In the genomic region with DNA sequence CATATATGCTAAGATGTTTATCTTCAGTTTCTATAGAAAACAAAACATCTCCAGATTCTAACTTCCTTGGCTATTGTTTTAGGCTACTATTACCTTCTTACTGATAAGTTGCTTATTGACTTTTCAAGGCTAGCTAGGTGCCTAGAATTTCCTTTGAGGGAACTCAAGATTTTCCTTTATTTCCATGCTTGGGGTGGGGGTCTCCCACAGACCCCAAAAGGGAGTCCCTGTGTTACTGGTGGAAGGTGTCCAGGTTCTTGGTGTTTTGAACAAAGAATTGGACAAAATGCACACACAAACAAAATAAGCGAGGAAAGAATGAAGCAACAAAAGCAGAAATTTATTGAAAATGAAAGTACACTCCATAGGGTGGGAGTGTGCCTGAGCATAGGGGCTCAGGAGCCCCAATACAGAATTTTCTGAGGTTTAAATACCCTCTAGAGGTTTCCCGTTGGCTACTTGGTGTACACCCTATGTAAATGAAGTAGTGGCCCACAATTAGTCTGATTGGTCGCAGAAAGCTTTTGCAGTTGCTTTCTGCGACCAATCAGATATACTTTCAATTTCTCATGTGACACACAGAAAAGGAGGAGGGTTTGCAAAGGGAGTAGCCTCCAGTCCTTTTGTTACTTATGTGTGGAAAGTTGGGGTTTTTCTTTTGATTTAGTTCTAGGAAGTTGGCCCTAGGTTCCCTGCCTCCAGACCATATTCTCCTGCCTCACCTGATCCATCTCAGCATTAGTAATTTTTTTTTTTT, we compare ENCODE assay signal across 1 cellular context.
TF ChIP-seq lines count a peak whose summit lies in the region.

No MANE protein-coding gene starts in this region.

TF ChIP-seq in K562, 482 proteins besides CTCF, POLR2A, EP300 and RAD21 (continued from another document and continues in another):
- TF ChIP-seq CHD7 (IDR thresholded peaks at IDR 0.05; ENCODE audit: low read depth, low read length) (no peak), SAP30 (IDR thresholded peaks at IDR 0.05; ENCODE audit: borderline replicate concordance, insufficient read depth, low read depth, low read length, poor library complexity, severe bottlenecking) (no peak), PTTG1 (tag; IDR thresholded peaks at IDR 0.05; ENCODE audit: low read depth) (no peak), DPF2 (IDR thresholded peaks at IDR 0.05) (no peak), ZFP30 (CRISPR knock-in tag; IDR thresholded peaks at IDR 0.05; ENCODE audit: borderline replicate concordance) (no peak), ZFX (CRISPR knock-in tag; IDR thresholded peaks at IDR 0.05) (no peak), ZNF436 (CRISPR knock-in tag; IDR thresholded peaks at IDR 0.05) (no peak), RBFOX2 (IDR thresholded peaks at IDR 0.05; ENCODE audit: low read depth, low read length) (peak; percentile 34), TOE1 (IDR thresholded peaks at IDR 0.05; ENCODE audit: borderline replicate concordance) (0 out of 2 replicates have a peak, but pooled peaks have one; percentile 41), TOE1 (CRISPR knock-in tag; IDR thresholded peaks at IDR 0.05; ENCODE audit: borderline replicate concordance, low read depth) (no peak), SIN3A (IDR thresholded peaks at IDR 0.05; ENCODE audit: borderline replicate concordance in 2 of 2, control insufficient read depth in 1 of 2, low read depth in 2 of 2, low read length in 2 of 2) (0 out of 4 replicates have a peak, but pooled peaks of 1 of the 2 experiments have one; percentile 18), SNIP1 (IDR thresholded peaks at IDR 0.05; ENCODE audit: low read depth) (no peak), HNRNPUL1 (IDR thresholded peaks at IDR 0.05; ENCODE audit: low read length) (no peak), FOXK1 (CRISPR knock-in tag; IDR thresholded peaks at IDR 0.05; ENCODE audit: borderline replicate concordance) (no peak), CAMTA2 (CRISPR knock-in tag; conservative IDR thresholded peaks at IDR 0.05) (no peak), ADNP (tag; IDR thresholded peaks at IDR 0.05) (no peak), NFATC3 (IDR thresholded peaks at IDR 0.05) (no peak), ZNF324 (CRISPR knock-in tag; IDR thresholded peaks at IDR 0.05) (no peak), TEAD1 (CRISPR knock-in tag; IDR thresholded peaks at IDR 0.05) (no peak), HOXB6 (CRISPR knock-in tag; IDR thresholded peaks at IDR 0.05; ENCODE audit: borderline replicate concordance) (no peak), SMAD4 (CRISPR knock-in tag; conservative IDR thresholded peaks at IDR 0.05) (0 out of 2 replicates have a peak, but pooled peaks have one; percentile 29), ARID2 (IDR thresholded peaks at IDR 0.05) (no peak)
- TF ChIP-seq, protein P1, sequence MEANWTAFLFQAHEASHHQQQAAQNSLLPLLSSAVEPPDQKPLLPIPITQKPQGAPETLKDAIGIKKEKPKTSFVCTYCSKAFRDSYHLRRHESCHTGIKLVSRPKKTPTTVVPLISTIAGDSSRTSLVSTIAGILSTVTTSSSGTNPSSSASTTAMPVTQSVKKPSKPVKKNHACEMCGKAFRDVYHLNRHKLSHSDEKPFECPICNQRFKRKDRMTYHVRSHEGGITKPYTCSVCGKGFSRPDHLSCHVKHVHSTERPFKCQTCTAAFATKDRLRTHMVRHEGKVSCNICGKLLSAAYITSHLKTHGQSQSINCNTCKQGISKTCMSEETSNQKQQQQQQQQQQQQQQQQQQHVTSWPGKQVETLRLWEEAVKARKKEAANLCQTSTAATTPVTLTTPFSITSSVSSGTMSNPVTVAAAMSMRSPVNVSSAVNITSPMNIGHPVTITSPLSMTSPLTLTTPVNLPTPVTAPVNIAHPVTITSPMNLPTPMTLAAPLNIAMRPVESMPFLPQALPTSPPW (CRISPR knock-in tag; IDR thresholded peaks at IDR 0.05): peak; percentile 54; the same call in 1 of the 2 replicates
- TF ChIP-seq, protein P2, sequence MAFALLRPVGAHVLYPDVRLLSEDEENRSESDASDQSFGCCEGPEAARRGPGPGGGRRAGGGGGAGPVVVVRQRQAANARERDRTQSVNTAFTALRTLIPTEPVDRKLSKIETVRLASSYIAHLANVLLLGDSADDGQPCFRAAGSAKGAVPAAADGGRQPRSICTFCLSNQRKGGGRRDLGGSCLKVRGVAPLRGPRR (CRISPR knock-in tag; IDR thresholded peaks at IDR 0.05): no peak
- TF ChIP-seq, protein P3, sequence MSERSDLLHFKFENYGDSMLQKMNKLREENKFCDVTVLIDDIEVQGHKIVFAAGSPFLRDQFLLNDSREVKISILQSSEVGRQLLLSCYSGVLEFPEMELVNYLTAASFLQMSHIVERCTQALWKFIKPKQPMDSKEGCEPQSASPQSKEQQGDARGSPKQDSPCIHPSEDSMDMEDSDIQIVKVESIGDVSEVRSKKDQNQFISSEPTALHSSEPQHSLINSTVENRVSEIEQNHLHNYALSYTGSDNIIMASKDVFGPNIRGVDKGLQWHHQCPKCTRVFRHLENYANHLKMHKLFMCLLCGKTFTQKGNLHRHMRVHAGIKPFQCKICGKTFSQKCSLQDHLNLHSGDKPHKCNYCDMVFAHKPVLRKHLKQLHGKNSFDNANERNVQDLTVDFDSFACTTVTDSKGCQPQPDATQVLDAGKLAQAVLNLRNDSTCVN (CRISPR knock-in tag; IDR thresholded peaks at IDR 0.05): 0 out of 2 replicates have a peak, but pooled peaks have one; percentile 4
- TF ChIP-seq, protein P4, sequence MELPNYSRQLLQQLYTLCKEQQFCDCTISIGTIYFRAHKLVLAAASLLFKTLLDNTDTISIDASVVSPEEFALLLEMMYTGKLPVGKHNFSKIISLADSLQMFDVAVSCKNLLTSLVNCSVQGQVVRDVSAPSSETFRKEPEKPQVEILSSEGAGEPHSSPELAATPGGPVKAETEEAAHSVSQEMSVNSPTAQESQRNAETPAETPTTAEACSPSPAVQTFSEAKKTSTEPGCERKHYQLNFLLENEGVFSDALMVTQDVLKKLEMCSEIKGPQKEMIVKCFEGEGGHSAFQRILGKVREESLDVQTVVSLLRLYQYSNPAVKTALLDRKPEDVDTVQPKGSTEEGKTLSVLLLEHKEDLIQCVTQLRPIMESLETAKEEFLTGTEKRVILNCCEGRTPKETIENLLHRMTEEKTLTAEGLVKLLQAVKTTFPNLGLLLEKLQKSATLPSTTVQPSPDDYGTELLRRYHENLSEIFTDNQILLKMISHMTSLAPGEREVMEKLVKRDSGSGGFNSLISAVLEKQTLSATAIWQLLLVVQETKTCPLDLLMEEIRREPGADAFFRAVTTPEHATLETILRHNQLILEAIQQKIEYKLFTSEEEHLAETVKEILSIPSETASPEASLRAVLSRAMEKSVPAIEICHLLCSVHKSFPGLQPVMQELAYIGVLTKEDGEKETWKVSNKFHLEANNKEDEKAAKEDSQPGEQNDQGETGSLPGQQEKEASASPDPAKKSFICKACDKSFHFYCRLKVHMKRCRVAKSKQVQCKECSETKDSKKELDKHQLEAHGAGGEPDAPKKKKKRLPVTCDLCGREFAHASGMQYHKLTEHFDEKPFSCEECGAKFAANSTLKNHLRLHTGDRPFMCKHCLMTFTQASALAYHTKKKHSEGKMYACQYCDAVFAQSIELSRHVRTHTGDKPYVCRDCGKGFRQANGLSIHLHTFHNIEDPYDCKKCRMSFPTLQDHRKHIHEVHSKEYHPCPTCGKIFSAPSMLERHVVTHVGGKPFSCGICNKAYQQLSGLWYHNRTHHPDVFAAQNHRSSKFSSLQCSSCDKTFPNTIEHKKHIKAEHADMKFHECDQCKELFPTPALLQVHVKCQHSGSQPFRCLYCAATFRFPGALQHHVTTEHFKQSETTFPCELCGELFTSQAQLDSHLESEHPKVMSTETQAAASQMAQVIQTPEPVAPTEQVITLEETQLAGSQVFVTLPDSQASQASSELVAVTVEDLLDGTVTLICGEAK (IDR thresholded peaks at IDR 0.05): no peak
- TF ChIP-seq, protein P4 (CRISPR knock-in tag; IDR thresholded peaks at IDR 0.05): no peak
